In the genomic region with DNA sequence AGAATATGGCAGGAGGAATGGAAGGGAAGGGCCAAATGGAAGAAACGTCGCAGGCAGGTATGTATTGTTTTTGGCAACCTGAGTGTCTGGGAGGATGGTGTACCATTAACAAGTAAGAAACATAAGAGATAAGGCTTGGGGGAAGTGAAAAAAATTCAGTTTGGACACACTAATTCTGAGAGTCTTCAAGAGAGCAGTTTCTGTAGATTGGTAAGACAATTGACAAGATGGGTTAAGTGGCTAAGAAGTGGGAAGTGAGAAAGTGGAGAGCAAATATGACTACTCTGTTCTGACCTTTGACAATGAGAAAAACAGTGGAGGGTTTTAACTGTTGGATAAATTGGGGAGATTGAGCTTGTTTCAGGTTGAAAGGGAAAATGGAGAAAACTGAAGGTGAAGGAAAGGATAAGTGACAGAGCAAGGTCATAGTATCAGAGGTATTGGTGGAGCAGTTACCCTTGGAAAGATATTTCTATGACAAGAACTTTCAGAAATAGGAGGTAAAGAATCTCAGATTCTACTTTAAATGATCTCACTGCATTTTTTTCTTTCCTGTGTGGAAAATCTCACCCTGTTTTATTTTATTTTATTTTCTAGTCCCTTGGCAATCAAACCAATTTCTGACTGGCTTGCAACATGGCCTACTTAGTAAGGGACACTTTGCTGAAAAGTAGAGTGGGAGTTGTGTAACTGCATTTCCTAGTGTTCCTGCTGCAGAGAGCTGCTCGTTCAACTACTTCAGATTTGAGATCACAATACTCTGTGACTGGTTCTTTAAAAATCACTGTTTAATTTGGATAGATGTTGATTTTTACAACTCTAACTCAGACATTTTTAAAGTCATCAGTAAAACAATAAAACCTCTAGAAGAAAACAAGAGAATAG, we compare ENCODE assay signal across 11 cellular contexts. TPM values are rescaled to one million over a fixed set of nuclear protein-coding genes. Genes with fewer than 3 reads are reported as not detected.
DNase-seq lines count a peak whose midpoint lies in the region; ATAC-seq and TF ChIP-seq lines count a peak whose summit lies in the region.
"Had no signal": no experiment of that assay in that cellular context is flagged by ENCODE, and none has a peak within 500 bp of the region (broad histone marks: within the 10 kb centered on the region; RNA-seq: fewer than 3 reads in every experiment).

No MANE protein-coding gene starts in this region.

- H4K5ac ChIP-seq in mesendoderm (ENCODE audit: low read length) = no peak overlapping the region

- H3K4ac ChIP-seq in mesendoderm (ENCODE audit: low read depth, low read length) = no peak overlapping the region

- no peaks in the 10 kb centered on the region for H3K27me3 Mint-ChIP-seq in activated T-helper 1 cell treated with anti-CD3 and anti-CD28 coated beads, Interleukin-12 subunit alpha, Interleukin-12 subunit beta, Interleukin-2, Interleukin-4 antibody, amounts not matched to agents 30 ng/mL and 10 ng/mL and 1 ng/mL, durations not matched to agents 14 hours and 24 hours and 36 hours (ENCODE audit: insufficient read depth)

- H3K4me1 ChIP-seq in mesendoderm (ENCODE audit: control insufficient read depth, low read depth, low read length) (no peaks in the 10 kb centered on the region), GM23248 (ENCODE audit: insufficient read depth) (no peaks in the 10 kb centered on the region)
- H3K4me1 ChIP-seq: parathyroid adenoma, upper lobe of left lung had no signal

- H3K27me3 ChIP-seq in GM06990 (replicated peaks; ENCODE audit: control insufficient read depth, insufficient read depth, low read length) (no peaks in the 10 kb centered on the region), mesendoderm (ENCODE audit: insufficient read depth, low read length, poor library complexity) (no peaks in the 10 kb centered on the region), GM23248 (replicated peaks; ENCODE audit: insufficient read depth) (no peaks in the 10 kb centered on the region)
- H3K27me3 ChIP-seq: upper lobe of left lung had no signal

- H4K8ac ChIP-seq in mesendoderm (ENCODE audit: low read depth, low read length) = no peak overlapping the region

- no CpG with 5 or more reads among the region's 3 CpGs for WGBS in mesendoderm (ENCODE audit: extremely low coverage, insufficient coverage, low lambda C conversion rate)
- 85 to 92% methylated on average over 3 of the region's 3 CpGs for WGBS in GM23248 (ENCODE audit: low coverage in 1 of 2, low lambda C conversion rate in 2 of 2, missing lambda C conversion rate in 2 of 2), 2 experiments

- no peak overlapping the region for H2BK15ac ChIP-seq in mesendoderm (replicated peaks; ENCODE audit: low read depth)

- H3K79me1 ChIP-seq in mesendoderm (ENCODE audit: low read length) = no peaks in the 10 kb centered on the region

- H3K79me2 ChIP-seq in mesendoderm (ENCODE audit: control insufficient read depth, insufficient read depth, low read length) = no peaks in the 10 kb centered on the region
- no peaks in the 10 kb centered on the region for H3K79me2 ChIP-seq in GM23248 (ENCODE audit: insufficient read depth)
- H3K79me2 ChIP-seq: parathyroid adenoma had no signal

- H4K20me1 ChIP-seq in GM23248 (ENCODE audit: insufficient read depth) = no peaks in the 10 kb centered on the region

- H3K27ac Mint-ChIP-seq in activated T-helper 1 cell treated with anti-CD3 and anti-CD28 coated beads, Interleukin-12 subunit alpha, Interleukin-12 subunit beta, Interleukin-2, Interleukin-4 antibody, amounts not matched to agents 30 ng/mL and 10 ng/mL and 1 ng/mL, durations not matched to agents 14 hours and 24 hours and 36 hours = peak overlapping the region; percentile 92

- H2AK5ac ChIP-seq in mesendoderm (ENCODE audit: low read length) = no peak overlapping the region

- DNase-seq in GM06990 (ENCODE audit: extremely low read depth, insufficient read length) = peak; percentile 69
- DNase-seq in activated T-helper 1 cell treated with anti-CD3 and anti-CD28 coated beads, Interleukin-12 subunit alpha, Interleukin-12 subunit beta, Interleukin-2, Interleukin-4 antibody, amounts not matched to agents 30 ng/mL and 10 ng/mL and 1 ng/mL, durations not matched to agents 14 hours and 24 hours and 36 hours (ENCODE audit: low spot score) = no peak
- DNase-seq in mesendoderm = no peak
- DNase-seq in GM23248 = no peak
- no peak for DNase-seq in substantia nigra (lab: John Stamatoyannopoulos, UW)
- DNase-seq in NCI-H2081 (lab: John Stamatoyannopoulos, UW) = no peak
- DNase-seq: activated CD4-positive, alpha-beta T cell treated with anti-CD3 and anti-CD28 coated beads, Interleukin-2, amount 50 U/mL, for 1 hour had no signal

- H3K27ac ChIP-seq in mesendoderm (ENCODE audit: low read depth, low read length) (no peak overlapping the region), GM23248 (no peak overlapping the region), substantia nigra (ENCODE audit: low read depth, low read length, poor library complexity, severe bottlenecking) (no peak overlapping the region)
- H3K27ac ChIP-seq: parathyroid adenoma had no signal

- ATAC-seq in GM19395 (IDR thresholded peaks at IDR 0.05; ENCODE audit: unreplicated experiment) = peak; percentile 100
- ATAC-seq in HG03097 (IDR thresholded peaks at IDR 0.05; ENCODE audit: low FRiP score, unreplicated experiment) = peak; percentile 93

- H3K4me2 ChIP-seq in mesendoderm (ENCODE audit: low read length) (no peak overlapping the region), GM23248 (ENCODE audit: unreplicated experiment) (no peak overlapping the region)

- no peaks in the 10 kb centered on the region for H3K9me3 Mint-ChIP-seq in activated T-helper 1 cell treated with anti-CD3 and anti-CD28 coated beads, Interleukin-12 subunit alpha, Interleukin-12 subunit beta, Interleukin-2, Interleukin-4 antibody, amounts not matched to agents 30 ng/mL and 10 ng/mL and 1 ng/mL, durations not matched to agents 14 hours and 24 hours and 36 hours

- H2BK5ac ChIP-seq in mesendoderm (ENCODE audit: low read length) = no peak overlapping the region

- no peak overlapping the region for H2BK120ac ChIP-seq in mesendoderm (ENCODE audit: low read depth, low read length)

- peak overlapping the region; percentile 44 for H3K4me3 Mint-ChIP-seq in activated T-helper 1 cell treated with anti-CD3 and anti-CD28 coated beads, Interleukin-12 subunit alpha, Interleukin-12 subunit beta, Interleukin-2, Interleukin-4 antibody, amounts not matched to agents 30 ng/mL and 10 ng/mL and 1 ng/mL, durations not matched to agents 14 hours and 24 hours and 36 hours

- H3K9ac ChIP-seq in mesendoderm (ENCODE audit: low read length) (no peak overlapping the region), GM23248 (no peak overlapping the region)
- H3K9ac ChIP-seq: parathyroid adenoma had no signal

- no peak for TF ChIP-seq CTCF in GM06990 (IDR thresholded peaks at IDR 0.05; ENCODE audit: insufficient read depth, low read length, poor library complexity, severe bottlenecking)

- no peaks in the 10 kb centered on the region for H3K9me2 ChIP-seq in GM23248 (ENCODE audit: insufficient read depth)

- H3K18ac ChIP-seq in mesendoderm (ENCODE audit: low read length) = no peak overlapping the region

- no peak overlapping the region for H2AFZ ChIP-seq in GM23248
- H2AFZ ChIP-seq: parathyroid adenoma had no signal

- no peak overlapping the region for H3K56ac ChIP-seq in mesendoderm (ENCODE audit: low read length)

- intact Hi-C loops in activated T-helper 1 cell treated with anti-CD3 and anti-CD28 coated beads, Interleukin-12 subunit alpha, Interleukin-12 subunit beta, Interleukin-2, Interleukin-4 antibody, amounts not matched to agents 30 ng/mL and 10 ng/mL and 1 ng/mL, durations not matched to agents 14 hours and 24 hours and 36 hours (cut with micrococcal nuclease) = loop anchor here (1.0 to 5.0 kb wide), 11 partner anchors 18 to 529 kb away; partner anchors contain the start of gene USP8

- H3F3A ChIP-seq in GM23248 (ENCODE audit: insufficient read depth) = no peaks in the 10 kb centered on the region

- peaks cover 18% of the 10 kb centered on the region for H3K4me1 Mint-ChIP-seq in activated T-helper 1 cell treated with anti-CD3 and anti-CD28 coated beads, Interleukin-12 subunit alpha, Interleukin-12 subunit beta, Interleukin-2, Interleukin-4 antibody, amounts not matched to agents 30 ng/mL and 10 ng/mL and 1 ng/mL, durations not matched to agents 14 hours and 24 hours and 36 hours (ENCODE audit: low read depth)

- peaks cover 2% of the 10 kb centered on the region for H3K36me3 Mint-ChIP-seq in activated T-helper 1 cell treated with anti-CD3 and anti-CD28 coated beads, Interleukin-12 subunit alpha, Interleukin-12 subunit beta, Interleukin-2, Interleukin-4 antibody, amounts not matched to agents 30 ng/mL and 10 ng/mL and 1 ng/mL, durations not matched to agents 14 hours and 24 hours and 36 hours (ENCODE audit: low read depth)

- in situ Hi-C loops in GM23248 (cut with MboI) = no loop called here

- H3K36me3 ChIP-seq in GM06990 (ENCODE audit: control insufficient read depth, insufficient read depth, low read length) (no peaks in the 10 kb centered on the region), mesendoderm (ENCODE audit: control insufficient read depth, insufficient read depth, low read length) (no peaks in the 10 kb centered on the region), GM23248 (ENCODE audit: low read depth) (no peaks in the 10 kb centered on the region)
- H3K36me3 ChIP-seq: upper lobe of left lung had no signal

- H3K4me3 ChIP-seq in GM06990 (replicated peaks; ENCODE audit: low read depth, low read length) = no peak overlapping the region
- no peak overlapping the region for H3K4me3 ChIP-seq in mesendoderm (ENCODE audit: low read length)
- no peak overlapping the region for H3K4me3 ChIP-seq in GM23248
- H3K4me3 ChIP-seq: upper lobe of left lung had no signal

- no peak overlapping the region for H3K23ac ChIP-seq in mesendoderm (ENCODE audit: low read length)

- H3K9me3 ChIP-seq in GM23248 (ENCODE audit: low read depth) = no peaks in the 10 kb centered on the region
- H3K9me3 ChIP-seq: upper lobe of left lung had no signal

RNA-seq across cellular contexts. Expression of gene GABPB1, which starts 23.1 kb away (rescaled TPM):
- total RNA-seq in activated T-helper 1 cell treated with anti-CD3 and anti-CD28 coated beads, Interleukin-12 subunit alpha, Interleukin-12 subunit beta, Interleukin-2, Interleukin-4 antibody, amounts not matched to agents 30 ng/mL and 10 ng/mL and 1 ng/mL, durations not matched to agents 14 hours and 24 hours and 36 hours = 80.7 and 81.0 TPM in 2 replicates
- 32.5 TPM for polyA plus RNA-seq in mesendoderm (2013, experiment 1 of 2)
- 31.4 TPM for polyA plus RNA-seq in mesendoderm (2013, experiment 2 of 2)
- 24.8 and 32.6 TPM in 2 replicates for total RNA-seq in GM23248 (2014; rRNA removed; shearing (Covaris generic))
- 22.8 and 25.7 TPM in 2 replicates for polyA plus RNA-seq in GM23248 (2016; fragmentation: Nextera tagmentation; extraction: Ambion mirVana)

RNA-seq across cellular contexts. Expression of gene USP8, which starts 46.1 kb away (rescaled TPM):
- 66.2 and 66.3 TPM in 2 replicates for total RNA-seq in activated T-helper 1 cell treated with anti-CD3 and anti-CD28 coated beads, Interleukin-12 subunit alpha, Interleukin-12 subunit beta, Interleukin-2, Interleukin-4 antibody, amounts not matched to agents 30 ng/mL and 10 ng/mL and 1 ng/mL, durations not matched to agents 14 hours and 24 hours and 36 hours
- 41.6 TPM for polyA plus RNA-seq in mesendoderm (2013, experiment 1 of 2)
- 43.5 TPM for polyA plus RNA-seq in mesendoderm (2013, experiment 2 of 2)
- total RNA-seq in GM23248 (2014; rRNA removed; shearing (Covaris generic)) = 29.8 and 32.1 TPM in 2 replicates
- 56.2 and 57.2 TPM in 2 replicates for polyA plus RNA-seq in GM23248 (2016; fragmentation: Nextera tagmentation; extraction: Ambion mirVana)
